In the genomic region with DNA sequence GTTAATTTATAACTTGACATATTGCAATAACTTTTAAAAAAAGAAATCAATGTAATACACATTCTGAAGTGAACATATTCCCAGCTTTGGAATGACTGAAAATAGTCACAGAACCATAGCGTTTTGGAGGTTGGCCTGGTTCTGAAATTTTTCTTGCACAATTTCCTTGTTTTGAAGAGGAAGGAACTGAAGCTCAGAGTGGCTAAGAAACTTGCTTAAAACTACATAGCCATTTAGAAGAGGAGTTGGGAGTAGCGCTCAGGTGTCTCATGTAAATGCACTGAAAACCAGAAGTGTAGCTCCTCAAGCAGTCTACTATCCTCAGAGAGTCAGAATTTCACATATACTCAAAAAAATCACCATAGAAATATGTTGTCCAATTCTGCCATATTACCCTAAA, we compare ENCODE assay signal across 16 cellular contexts. TPM values are rescaled to one million over a fixed set of nuclear protein-coding genes. Genes with fewer than 3 reads are reported as not detected.
DNase-seq lines count a peak whose midpoint lies in the region; ATAC-seq, FAIRE-seq and TF ChIP-seq lines count a peak whose summit lies in the region.
"Had no signal": no experiment of that assay in that cellular context is flagged by ENCODE, and none has a peak within 500 bp of the region (broad histone marks: within the 10 kb centered on the region; RNA-seq: fewer than 3 reads in every experiment).

No MANE protein-coding gene starts in this region.

- POLR2A ChIA-PET in HepG2 (lab: Yijun Ruan, JAX), result no interaction called here

- TF ChIP-seq CTCF in OCI-LY3 (IDR thresholded peaks at IDR 0.05; ENCODE audit: low read depth, low read length) (no peak), left lung (IDR thresholded peaks at IDR 0.05) (no peak), HepG2 (CRISPR knock-in tag; IDR thresholded peaks at IDR 0.05) (no peak)

- peaks cover 0 to 21% (median 0%) of the 10 kb centered on the region in 11 experiments; a peak in 4 of 22 replicates for H3K27me3 ChIP-seq in BLaER1 treated with 17β-estradiol and CSF1 and Interleukin-3, amounts not matched to agents 10 nM and 100 nM
- H3K27me3 ChIP-seq in OCI-LY3 (ENCODE audit: low read depth, low read length) (no peaks in the 10 kb centered on the region), left lung (no peaks in the 10 kb centered on the region), HepG2 (ENCODE audit: control insufficient read depth in 1 of 2, insufficient read depth in 2 of 2, low read length in 2 of 2) (no peaks in the 10 kb centered on the region)
- H3K27me3 ChIP-seq: SJSA1, uterus had no signal

- DNase-seq in GM03348 (ENCODE audit: low spot score) (peak; percentile 7), left lung (no peak), HepG2 (ENCODE audit: low spot score) (no peak), middle frontal gyrus (ENCODE audit: extremely low spot score, low spot score) (no peak)
- DNase-seq: mesendoderm, NCI-H1436, NCI-H2227 treated with DMSO at 0.1 percent for 48 hours, uterus had no signal

- no peak overlapping the region for H3K9ac ChIP-seq in BLaER1 treated with 17β-estradiol and CSF1 and Interleukin-3, amounts not matched to agents 10 nM and 100 nM
- H3K9ac ChIP-seq in OCI-LY3 (ENCODE audit: low read length) (no peak overlapping the region), HepG2 (ENCODE audit: insufficient read depth, low read depth, low read length) (no peak overlapping the region)

- WGBS in HepG2 (ENCODE audit: low lambda C conversion rate), result 97% methylated on average over 2 of the region's 2 CpGs

- H4K20me1 ChIP-seq in BLaER1 treated with 17β-estradiol and CSF1 and Interleukin-3, amounts not matched to agents 10 nM and 100 nM, result peaks cover 0 to 89% (median 31%) of the 10 kb centered on the region in 11 experiments; a peak in 12 of 22 replicates
- H4K20me1 ChIP-seq in OCI-LY3 (ENCODE audit: insufficient read depth, low read length), result peaks cover 79% of the 10 kb centered on the region
- no peaks in the 10 kb centered on the region for H4K20me1 ChIP-seq in HepG2 (ENCODE audit: insufficient read depth, low read length)

- no peak for TF ChIP-seq RAD21 in HepG2 (CRISPR knock-in tag; IDR thresholded peaks at IDR 0.05)

- TF ChIP-seq POLR2A in HepG2 (IDR thresholded peaks at IDR 0.05; ENCODE audit: insufficient read depth in 1 of 2, low read depth in 2 of 2, low read length in 2 of 2), result no peak

- peak overlapping the region in 10 of 11 experiments; percentile 28 to 80 (median 65); a peak in 19 of 22 replicates for H3K4me2 ChIP-seq in BLaER1 treated with 17β-estradiol and CSF1 and Interleukin-3, amounts not matched to agents 10 nM and 100 nM
- no peak overlapping the region for H3K4me2 ChIP-seq in OCI-LY3 (ENCODE audit: low read length)
- no peak overlapping the region for H3K4me2 ChIP-seq in HepG2 (ENCODE audit: low read depth, low read length)

- TF ChIP-seq EP300 in HepG2 (IDR thresholded peaks at IDR 0.05; ENCODE audit: low read depth in 2 of 2, low read length in 2 of 2) (no peak), HepG2 (CRISPR knock-in tag; IDR thresholded peaks at IDR 0.05; ENCODE audit: borderline replicate concordance) (no peak)

- in situ Hi-C loops in HepG2 (cut with HindIII; ENCODE audit: extremely low pct_ligation_motif_present, low pct_unique_long_range_greater_than_20kb), result no loop called here

- H3K4me3 ChIP-seq in BLaER1 treated with 17β-estradiol and CSF1 and Interleukin-3, amounts not matched to agents 10 nM and 100 nM, result peak overlapping the region in 2 of 10 experiments; percentile 15 to 43; a peak in 3 of 20 replicates
- H3K4me3 ChIP-seq in OCI-LY3 (ENCODE audit: low read length) (no peak overlapping the region), left lung (no peak overlapping the region), HepG2 (replicated peaks in 1 of 3; ENCODE audit: insufficient read depth in 1 of 3, low read depth in 2 of 3, low read length in 3 of 3) (no peak overlapping the region)
- H3K4me3 ChIP-seq: GM12878, SJSA1, uterus had no signal

- H3K79me2 ChIP-seq in OCI-LY3 (ENCODE audit: low read length) (peaks cover 73% of the 10 kb centered on the region), HepG2 (ENCODE audit: insufficient read depth, low read length) (no peaks in the 10 kb centered on the region)

- peaks cover 0 to 5% (median 0%) of the 10 kb centered on the region in 11 experiments; a peak in 1 of 22 replicates for H3K9me3 ChIP-seq in BLaER1 treated with 17β-estradiol and CSF1 and Interleukin-3, amounts not matched to agents 10 nM and 100 nM (replicated peaks in 1 of 11)
- H3K9me3 ChIP-seq in OCI-LY3 (ENCODE audit: insufficient read depth, low read length), result no peaks in the 10 kb centered on the region
- no peaks in the 10 kb centered on the region for H3K9me3 ChIP-seq in left lung
- no peaks in the 10 kb centered on the region for H3K9me3 ChIP-seq in HepG2 (ENCODE audit: low read length)
- H3K9me3 ChIP-seq: SJSA1, uterus had no signal

- no TSS peak for BruUV-seq in HepG2 (replicated peaks; lab: Mats Ljungman, UMichigan)

- ATAC-seq in left lung (peak; percentile 29), HepG2 (no peak), HG03521 (IDR thresholded peaks at IDR 0.05; ENCODE audit: unreplicated experiment) (no peak), HG02870 (IDR thresholded peaks at IDR 0.05; ENCODE audit: unreplicated experiment) (no peak)
- ATAC-seq: GM12878 had no signal

- FAIRE-seq in HepG2 (lab: Jason Lieb, UNC), result no peak
- FAIRE-seq: endometrium, GM12878 had no signal

- CTCF ChIA-PET in HepG2 (lab: Yijun Ruan, JAX; ENCODE audit: low intra/inter-chr PET ratio, low total read pairs), result no interaction called here

- peaks cover 0 to 100% (median 96%) of the 10 kb centered on the region in 11 experiments; a peak in 19 of 22 replicates for H3K36me3 ChIP-seq in BLaER1 treated with 17β-estradiol and CSF1 and Interleukin-3, amounts not matched to agents 10 nM and 100 nM
- H3K36me3 ChIP-seq in OCI-LY3 (replicated peaks; ENCODE audit: low read depth, low read length), result peaks cover 71% of the 10 kb centered on the region
- no peaks in the 10 kb centered on the region for H3K36me3 ChIP-seq in left lung
- H3K36me3 ChIP-seq in HepG2 (replicated peaks in 1 of 2; ENCODE audit: control insufficient read depth in 1 of 2, insufficient read depth in 2 of 2, low read length in 2 of 2), result peaks cover 16 to 62% of the 10 kb centered on the region in 2 experiments
- H3K36me3 ChIP-seq: SJSA1, uterus had no signal

- intact Hi-C loops in left lung (cut with DNase I) (no loop called here), HepG2 (cut with micrococcal nuclease; ENCODE audit: unreplicated experiment) (no loop called here)

- H3K27ac ChIP-seq in BLaER1 treated with 17β-estradiol and CSF1 and Interleukin-3, amounts not matched to agents 10 nM and 100 nM, result peak overlapping the region in 7 of 11 experiments; percentile 3 to 52 (median 41); a peak in 13 of 22 replicates
- H3K27ac ChIP-seq in OCI-LY3 (ENCODE audit: low read length), result peak overlapping the region; percentile 23
- H3K27ac ChIP-seq in left lung, result peak overlapping the region in 1 of 2 donors; percentile 39
- H3K27ac ChIP-seq in HepG2 (ENCODE audit: extremely low read length, insufficient read depth, low read length), result no peak overlapping the region
- H3K27ac ChIP-seq: C4-2B, SJSA1, uterus had no signal

- H2AFZ ChIP-seq in OCI-LY3 (ENCODE audit: low read depth, low read length) (no peak overlapping the region), HepG2 (ENCODE audit: low read length) (no peak overlapping the region)

- H3K4me1 ChIP-seq in BLaER1 treated with 17β-estradiol and CSF1 and Interleukin-3, amounts not matched to agents 10 nM and 100 nM, result peaks cover 13 to 60% (median 41%) of the 10 kb centered on the region in 10 experiments
- H3K4me1 ChIP-seq in OCI-LY3 (ENCODE audit: low read length) (peaks cover 8% of the 10 kb centered on the region), left lung (peaks cover 0 to 30% of the 10 kb centered on the region in 2 donors), HepG2 (ENCODE audit: insufficient read depth, low read length) (no peaks in the 10 kb centered on the region)
- H3K4me1 ChIP-seq: uterus had no signal

TF ChIP-seq in HepG2, 621 proteins besides CTCF, POLR2A, EP300 and RAD21 (continues in another document):
- TF ChIP-seq ZNF569 (CRISPR knock-in tag; IDR thresholded peaks at IDR 0.05; ENCODE audit: borderline replicate concordance), result no peak

RNA-seq across cellular contexts. Expression of a gene that starts 41.2 kb away (rescaled TPM):
- total RNA-seq in left lung, result 10 to 100 TPM; 58.7 to 67.5 TPM
- 47.0 and 49.8 TPM in 2 replicates for total RNA-seq in HepG2 (2016; rRNA removed; fragmentation: Illumina TruSeq; extraction: Trizol)
- total RNA-seq in HepG2 (2016; cell fraction: cytosol; rRNA removed; fragmentation: Illumina TruSeq; extraction: Trizol; ENCODE audit: low read depth), result 38.0 and 39.4 TPM in 2 replicates
- 47.7 and 50.5 TPM in 2 replicates for total RNA-seq in HepG2 (2016; cell fraction: insoluble cytoplasmic fraction; rRNA removed; fragmentation: Illumina TruSeq; extraction: Trizol)
- 32.7 and 33.7 TPM in 2 replicates for total RNA-seq in HepG2 (2016; cell fraction: membrane; rRNA removed; fragmentation: Illumina TruSeq; extraction: Trizol)
- 56.8 and 57.5 TPM in 2 replicates for total RNA-seq in HepG2 (2016; cell fraction: nucleus; rRNA removed; fragmentation: Illumina TruSeq; extraction: Trizol)
- 42.0 and 50.6 TPM in 2 replicates for polyA plus RNA-seq in HepG2 (2011; rRNA removed)
- 23.8 and 38.5 TPM in 2 replicates for polyA plus RNA-seq in HepG2 (2011; cell fraction: cytosol; rRNA removed)
- 23.7 and 30.2 TPM in 2 replicates for polyA plus RNA-seq in HepG2 (2011; cell fraction: nucleus; rRNA removed)
- 35.2 and 56.5 TPM in 2 replicates for polyA plus RNA-seq in HepG2 (2012)
- 4.1 and 5.4 TPM in 2 replicates for polyA plus RNA-seq in HepG2 (2016; cell fraction: cytosol; fragmentation: Illumina TruSeq; extraction: Trizol; ENCODE audit: low read depth)
- 25.3 and 31.2 TPM in 2 replicates for polyA plus RNA-seq in HepG2 (2016; cell fraction: insoluble cytoplasmic fraction; fragmentation: Illumina TruSeq; extraction: Trizol; ENCODE audit: low read depth)
- 10.1 and 10.4 TPM in 2 replicates for polyA plus RNA-seq in HepG2 (2016; cell fraction: membrane; fragmentation: Illumina TruSeq; extraction: Trizol; ENCODE audit: low read depth)
- 39.9 and 42.9 TPM in 2 replicates for polyA plus RNA-seq in HepG2 (2016; cell fraction: nucleus; fragmentation: Illumina TruSeq; extraction: Trizol; ENCODE audit: insufficient read depth, low read depth)
- polyA minus RNA-seq in HepG2 (2011; rRNA and poly(A)+ RNA removed; ENCODE audit: low replicate concordance), result 122 and 355 TPM in 2 replicates
- polyA minus RNA-seq in HepG2 (2011; cell fraction: cytosol; rRNA and poly(A)+ RNA removed), result 81.0 and 98.9 TPM in 2 replicates
- polyA minus RNA-seq in HepG2 (2011; cell fraction: nucleus; rRNA and poly(A)+ RNA removed), result 132 and 143 TPM in 2 replicates

Comparison
In these comparisons a context has a peak if more than half of its experiments do, and no peak if none do; other contexts are left out.
1. H3K4me2 ChIP-seq: peak in BLaER1 treated with 17β-estradiol and CSF1 and Interleukin-3, amounts not matched to agents 10 nM and 100 nM (10 of 11); none in OCI-LY3 (single experiment) and HepG2 (single experiment).